ENCODE assay signal across 18 cellular contexts in the genomic region with DNA sequence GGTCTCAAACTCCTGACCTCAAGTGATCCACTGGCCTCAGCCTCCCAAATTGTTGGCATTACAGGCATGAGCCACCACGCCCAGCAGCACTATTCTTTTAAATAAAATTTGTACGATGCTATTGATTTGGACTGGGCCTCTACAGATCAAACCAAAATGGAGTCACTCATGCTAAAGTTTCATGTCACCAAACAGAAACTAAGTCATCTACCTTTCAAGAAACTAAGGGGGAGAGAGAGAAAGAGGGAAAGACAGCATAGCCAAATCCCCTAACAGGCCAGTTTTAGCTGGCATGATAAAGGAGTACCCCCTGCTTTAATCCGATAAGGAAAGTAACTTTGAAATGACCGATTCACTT.
"Had no signal": no experiment of that assay in that cellular context is flagged by ENCODE, and none has a peak within 500 bp of the region (broad histone marks: within the 10 kb centered on the region; RNA-seq: fewer than 3 reads in every experiment).

No MANE protein-coding gene starts in this region.

- H3K27ac Mint-ChIP-seq: activated CD4-positive, alpha-beta memory T cell treated with anti-CD3 and anti-CD28 coated beads, Interleukin-2, amount 10 ng/mL, durations not matched to agents 7 days and 5 days; activated naive CD8-positive, alpha-beta T cell; T-cell had no signal

- H3K9me3 ChIP-seq: heart left ventricle, lower lobe of right lung, right lobe of liver, testis, uterus had no signal

- ATAC-seq: heart left ventricle; lower lobe of right lung; naive thymus-derived CD4-positive, alpha-beta T cell; right lobe of liver; T-cell had no signal

- H3K4me3 ChIP-seq: coronary artery, heart left ventricle, lower lobe of right lung, right lobe of liver, skin epidermis, testis, uterus had no signal

- H3K27ac ChIP-seq: coronary artery, lower lobe of right lung, right lobe of liver, testis had no signal

- H3K36me3 Mint-ChIP-seq: T-cell had no signal

- H3K9me3 Mint-ChIP-seq: activated CD4-positive, alpha-beta memory T cell treated with anti-CD3 and anti-CD28 coated beads, Interleukin-2, amount 10 ng/mL, durations not matched to agents 7 days and 5 days; activated T-helper 17 cell treated with anti-CD3 and anti-CD28 coated beads, Interleukin-2, amount 50 U/mL, for 72 hours; neural crest cell; T-cell; T-helper 2 cell treated with Interferon-gamma antibody and Interleukin-4, amounts not matched to agents 5 μg/mL and 100 μg/mL, for 36 hours had no signal

- DNase-seq: activated CD4-positive, alpha-beta memory T cell treated with anti-CD3 and anti-CD28 coated beads, Interleukin-2, amount 10 ng/mL, durations not matched to agents 7 days and 5 days; activated CD4-positive, alpha-beta T cell treated with anti-CD3 and anti-CD28 coated beads for 4 hours; activated CD4-positive, CD25-positive, alpha-beta regulatory T cell; cerebellar nuclear complex; heart left ventricle; lower lobe of right lung; naive thymus-derived CD4-positive, alpha-beta T cell; posterior cingulate gyrus; right lobe of liver; T-cell; testis; uterus had no signal

- H3K27me3 ChIP-seq: heart left ventricle, right lobe of liver, testis, uterus had no signal

- H3K27me3 Mint-ChIP-seq: activated CD4-positive, alpha-beta memory T cell treated with anti-CD3 and anti-CD28 coated beads, Interleukin-2, amount 10 ng/mL, durations not matched to agents 7 days and 5 days; activated naive CD8-positive, alpha-beta T cell; T-cell had no signal

- H3K4me3 Mint-ChIP-seq: activated CD4-positive, alpha-beta memory T cell treated with anti-CD3 and anti-CD28 coated beads, Interleukin-2, amount 10 ng/mL, durations not matched to agents 7 days and 5 days; activated naive CD8-positive, alpha-beta T cell; neural crest cell; T-cell had no signal

- H3K4me1 ChIP-seq: lower lobe of right lung, right lobe of liver, uterus had no signal

- H3K36me3 ChIP-seq: heart left ventricle, lower lobe of right lung, right lobe of liver, uterus had no signal
